In genomic region chr12:94731733-94732360, GRCh38 we compare ENCODE assay signal across 23 cellular contexts.
DNase-seq lines count a peak whose midpoint lies in the region; ATAC-seq, FAIRE-seq and TF ChIP-seq lines count a peak whose summit lies in the region.
"Had no signal": no experiment of that assay in that cellular context is flagged by ENCODE, and none has a peak within 500 bp of the region (broad histone marks: within the 10 kb centered on the region; RNA-seq: fewer than 3 reads in every experiment).

No MANE protein-coding gene starts in this region.

- no peaks in the 10 kb centered on the region for H3K9me1 ChIP-seq in keratinocyte (ENCODE audit: control insufficient read depth, extremely low read depth, insufficient read depth, low read length)

- BruUV-seq in PC-3 (replicated peaks; lab: Mats Ljungman, UMichigan): no TSS peak

- POLR2A ChIA-PET in PC-3 (lab: Charles Lee; ENCODE audit: unreplicated experiment): no interaction called here

- TF ChIP-seq POLR2A in transverse colon (IDR thresholded peaks at IDR 0.05): no peak

- intact Hi-C loops in PC-3 (cut with micrococcal nuclease) (no loop called here), transverse colon (cut with DNase I; ENCODE audit: low total_unique reads) (no loop called here)

- H3K4me1 ChIP-seq in PC-3 (ENCODE audit: insufficient read depth, low read length) (no peaks in the 10 kb centered on the region), ectodermal cell (ENCODE audit: control insufficient read depth, insufficient read depth, low read length) (peaks cover 20% of the 10 kb centered on the region), keratinocyte (ENCODE audit: control insufficient read depth, extremely low read depth, insufficient read depth, low read length) (no peaks in the 10 kb centered on the region), transverse colon (no peaks in the 10 kb centered on the region)
- H3K4me1 ChIP-seq: left lung, SJCRH30 had no signal

- dilution Hi-C loops in keratinocyte (cut with MboI; ENCODE audit: extremely low pct_ligation_motif_present, low sequenced_read_pairs): no loop called here

- CTCF ChIA-PET in PC-3 (lab: Charles Lee): no interaction called here

- in situ Hi-C loops in transverse colon (cut with MboI; ENCODE audit: low pct_ligation_motif_present in 1 of 4, low pct_unique_long_range_greater_than_20kb in 1 of 4, low sequenced_read_pairs in 3 of 4): no loop called here

- no peak for TF ChIP-seq EP300 in transverse colon (IDR thresholded peaks at IDR 0.05; ENCODE audit: low read depth)

- H3K4me3 ChIP-seq in PC-3 (ENCODE audit: low read length): no peak overlapping the region
- H3K4me3 ChIP-seq in ectodermal cell (ENCODE audit: insufficient read depth, low read depth, low read length): no peak overlapping the region
- H3K4me3 ChIP-seq in keratinocyte (ENCODE audit: control insufficient read depth in 2 of 3, extremely low read depth in 1 of 3, insufficient read depth in 2 of 3, low read depth in 1 of 3, low read length in 3 of 3): no peak overlapping the region
- H3K4me3 ChIP-seq in transverse colon: no peak overlapping the region
- H3K4me3 ChIP-seq: coronary artery, left lung, SJCRH30 had no signal

- H3K27ac ChIP-seq in PC-3 (ENCODE audit: low read length) (no peak overlapping the region), ectodermal cell (ENCODE audit: insufficient read depth, low read depth, low read length, poor library complexity, severe bottlenecking) (peak overlapping the region; percentile 42), keratinocyte (ENCODE audit: control insufficient read depth, insufficient read depth, low read length) (no peak overlapping the region), transverse colon (no peak overlapping the region)
- H3K27ac ChIP-seq: coronary artery, left lung, SJCRH30 had no signal

- peak; percentile 81 for FAIRE-seq in D721Med (lab: Jason Lieb, UNC)
- peak; percentile 17 for FAIRE-seq in keratinocyte (lab: Jason Lieb, UNC)
- FAIRE-seq: GM12892 had no signal

- H2AFZ ChIP-seq in PC-3 (ENCODE audit: low read length) (no peak overlapping the region), keratinocyte (ENCODE audit: control insufficient read depth, low read length) (no peak overlapping the region)

- H3K4me2 ChIP-seq in PC-3 (ENCODE audit: low read length) (no peak overlapping the region), keratinocyte (ENCODE audit: control insufficient read depth, extremely low read depth, insufficient read depth, low read depth, low read length) (no peak overlapping the region)

- H3K79me2 ChIP-seq in PC-3 (ENCODE audit: low read length): no peaks in the 10 kb centered on the region
- no peaks in the 10 kb centered on the region for H3K79me2 ChIP-seq in keratinocyte (ENCODE audit: control insufficient read depth, insufficient read depth, low read length)

- H3K9me3 ChIP-seq in PC-3 (ENCODE audit: low read length) (no peaks in the 10 kb centered on the region), ectodermal cell (ENCODE audit: control insufficient read depth, low read length) (no peaks in the 10 kb centered on the region), keratinocyte (ENCODE audit: control insufficient read depth, low read depth, low read length) (no peaks in the 10 kb centered on the region), transverse colon (no peaks in the 10 kb centered on the region)
- H3K9me3 ChIP-seq: left lung, SJCRH30 had no signal

- H4K20me1 ChIP-seq in PC-3 (ENCODE audit: low read length) (no peaks in the 10 kb centered on the region), keratinocyte (ENCODE audit: control insufficient read depth, extremely low read depth, insufficient read depth, low read length) (no peaks in the 10 kb centered on the region)

- DNase-seq in D721Med (ENCODE audit: insufficient read length, low spot score) (peak; percentile 23), PC-3 (peak; percentile 18), keratinocyte (ENCODE audit: low read depth, low spot score) (no peak), DMS 273 treated with DMSO at 0.1 percent for 48 hours (lab: John Stamatoyannopoulos, UW) (no peak), pons (ENCODE audit: low spot score) (no peak), transverse colon (no peak), nucleus accumbens (lab: John Stamatoyannopoulos, UW) (no peak)
- DNase-seq: activated CD4-positive, alpha-beta T cell treated with anti-CD3 and anti-CD28 coated beads for 36 hours; AML-193; CD4-positive, alpha-beta T cell; hypothalamus; Kasumi-1; left lung; naive B cell; NCI-H1436; NCI-H2081 treated with DMSO at 0.1 percent for 48 hours; SJCRH30; stimulated activated CD4-positive, alpha-beta T cell treated with anti-CD3 and anti-CD28 coated beads, Interleukin-4, amount 100 ng/mL, for 24 hours; SW 1271; T-helper 9 cell had no signal

- no peak for TF ChIP-seq CTCF in D721Med (IDR thresholded peaks at IDR 0.05; ENCODE audit: insufficient read depth, missing control alignments)
- no peak for TF ChIP-seq CTCF in PC-3 (conservative IDR thresholded peaks at IDR 0.05; ENCODE audit: low read depth, low read length)
- TF ChIP-seq CTCF in keratinocyte (optimal IDR thresholded peaks at IDR 0.05 in 1 of 3, IDR thresholded peaks at IDR 0.05 in 1 of 3, conservative IDR thresholded peaks at IDR 0.05 in 1 of 3; ENCODE audit: extremely low read depth in 1 of 3, insufficient read depth in 2 of 3, low read length in 3 of 3): no peak
- no peak for TF ChIP-seq CTCF in transverse colon (IDR thresholded peaks at IDR 0.05)

- no peaks in the 10 kb centered on the region for H3F3A ChIP-seq in PC-3 (ENCODE audit: low read length, unreplicated experiment)

- H3K36me3 ChIP-seq in PC-3 (ENCODE audit: low read depth, low read length): no peaks in the 10 kb centered on the region
- no peaks in the 10 kb centered on the region for H3K36me3 ChIP-seq in ectodermal cell (ENCODE audit: control insufficient read depth, insufficient read depth, low read length)
- H3K36me3 ChIP-seq in keratinocyte (ENCODE audit: control insufficient read depth in 2 of 2, extremely low read depth in 1 of 2, insufficient read depth in 2 of 2, low read length in 2 of 2): no peaks in the 10 kb centered on the region
- H3K36me3 ChIP-seq in transverse colon: no peaks in the 10 kb centered on the region
- H3K36me3 ChIP-seq: left lung, SJCRH30 had no signal

- H3K27me3 ChIP-seq in PC-3 (ENCODE audit: low read length) (no peaks in the 10 kb centered on the region), ectodermal cell (ENCODE audit: control insufficient read depth, insufficient read depth, low read length, poor library complexity, severe bottlenecking) (no peaks in the 10 kb centered on the region), keratinocyte (ENCODE audit: control insufficient read depth, extremely low read depth, insufficient read depth, low read length) (no peaks in the 10 kb centered on the region), transverse colon (no peaks in the 10 kb centered on the region)
- H3K27me3 ChIP-seq: left lung, SJCRH30 had no signal

- ATAC-seq in PC-3: no peak
- ATAC-seq: activated CD4-positive, alpha-beta T cell treated with anti-CD3 and anti-CD28 coated beads for 36 hours; left lung had no signal

- no peaks in the 10 kb centered on the region for H3K9me2 ChIP-seq in PC-3 (replicated peaks; ENCODE audit: low read length)

- 72 to 79% methylated on average over 10 of the region's 10 CpGs for WGBS in ectodermal cell, 2 experiments
- 86 to 95% methylated on average over 6 to 10 of the region's 10 CpGs for WGBS in transverse colon (ENCODE audit: low coverage in 1 of 2), 2 donors

- H3K9ac ChIP-seq in PC-3 (ENCODE audit: low read length) (no peak overlapping the region), keratinocyte (ENCODE audit: control insufficient read depth, extremely low read depth, insufficient read depth, low read length) (no peak overlapping the region)

Comparison
In these comparisons a context has a peak if more than half of its experiments do, and no peak if none do; other contexts are left out.
1. DNase-seq: peak in D721Med (single experiment) and PC-3 (single experiment); none in keratinocyte (single experiment), DMS 273 treated with DMSO at 0.1 percent for 48 hours (single experiment), pons (single experiment), transverse colon (single experiment) and nucleus accumbens (0 of 56).